In genomic region chr12:122977153-122977552, GRCh38 we compare ENCODE assay signal across 17 cellular contexts. TPM values are rescaled to one million over a fixed set of nuclear protein-coding genes. Genes with fewer than 3 reads are reported as not detected.
DNase-seq lines count a peak whose midpoint lies in the region; ATAC-seq and TF ChIP-seq lines count a peak whose summit lies in the region.
"Had no signal": no experiment of that assay in that cellular context is flagged by ENCODE, and none has a peak within 500 bp of the region (broad histone marks: within the 10 kb centered on the region; RNA-seq: fewer than 3 reads in every experiment).

No MANE protein-coding gene starts in this region.

- H3K9me3 Mint-ChIP-seq in CD4-positive, CD25-positive, alpha-beta regulatory T cell: no peaks in the 10 kb centered on the region
- no peaks in the 10 kb centered on the region for H3K9me3 Mint-ChIP-seq in naive B cell

- H3K27me3 Mint-ChIP-seq in CD4-positive, CD25-positive, alpha-beta regulatory T cell: peaks cover 6% of the 10 kb centered on the region
- no peaks in the 10 kb centered on the region for H3K27me3 Mint-ChIP-seq in naive B cell

- H3K4me3 ChIP-seq in AG10803 (ENCODE audit: low read length): peak overlapping the region; percentile 3; the same call in 1 of the 2 replicates
- no peak overlapping the region for H3K4me3 ChIP-seq in CD4-positive, CD25-positive, alpha-beta regulatory T cell (ENCODE audit: low read depth, low read length)
- H3K4me3 ChIP-seq: body of pancreas had no signal

- H3K27ac Mint-ChIP-seq in CD4-positive, CD25-positive, alpha-beta regulatory T cell: no peak overlapping the region
- H3K27ac Mint-ChIP-seq in naive B cell: peak overlapping the region in 1 of 6 donors; percentile 15

- peaks cover 5 to 59% (median 25%) of the 10 kb centered on the region in 4 donors for H3K4me1 Mint-ChIP-seq in CD4-positive, CD25-positive, alpha-beta regulatory T cell
- H3K4me1 Mint-ChIP-seq in naive B cell: peaks cover 17 to 59% (median 41%) of the 10 kb centered on the region in 3 donors

- H3K36me3 ChIP-seq in CD4-positive, CD25-positive, alpha-beta regulatory T cell (ENCODE audit: control insufficient read depth, insufficient read depth, low read length): no peaks in the 10 kb centered on the region

- no peak for ATAC-seq in CD4-positive, CD25-positive, alpha-beta regulatory T cell (ENCODE audit: low read depth in 2 of 2)
- ATAC-seq in naive B cell (ENCODE audit: low read depth in 2 of 2) (no peak), HG03097 (IDR thresholded peaks at IDR 0.05; ENCODE audit: low FRiP score, unreplicated experiment) (no peak), HG02759 (IDR thresholded peaks at IDR 0.05; ENCODE audit: unreplicated experiment) (no peak)
- ATAC-seq: body of pancreas had no signal

- peak overlapping the region in 3 of 4 donors; percentile 68 to 100 (median 88) for H3K4me3 Mint-ChIP-seq in CD4-positive, CD25-positive, alpha-beta regulatory T cell
- H3K4me3 Mint-ChIP-seq in naive B cell: peak overlapping the region; percentile 30 to 99 (median 80)

- no peaks in the 10 kb centered on the region for H3K36me3 Mint-ChIP-seq in CD4-positive, CD25-positive, alpha-beta regulatory T cell
- H3K36me3 Mint-ChIP-seq in naive B cell: no peaks in the 10 kb centered on the region

- CTCF ChIA-PET in RWPE1 (lab: Yijun Ruan, JAX): no interaction called here

- H3K9me3 ChIP-seq in CD4-positive, CD25-positive, alpha-beta regulatory T cell (ENCODE audit: control insufficient read depth in 2 of 2, low read length in 2 of 2): no peaks in the 10 kb centered on the region
- H3K9me3 ChIP-seq: body of pancreas, sigmoid colon had no signal

- POLR2A ChIA-PET in RWPE1 (lab: Yijun Ruan, JAX; ENCODE audit: low non-redundant PET): interaction anchor here (0.6 kb wide), 1 partner anchor 256 kb away, joined by 4 read pairs; the partner anchor contains the start of gene MTRFR

- no peak for DNase-seq in AG10803 (ENCODE audit: low read depth)
- no peak for DNase-seq in CD4-positive, CD25-positive, alpha-beta regulatory T cell
- DNase-seq in RWPE1 (ENCODE audit: low spot score): no peak
- no peak for DNase-seq in naive B cell
- DNase-seq in anterior cingulate cortex (lab: John Stamatoyannopoulos, UW): no peak
- DNase-seq in T-helper 9 cell: no peak
- DNase-seq: activated CD4-positive, CD25-positive, alpha-beta regulatory T cell; body of pancreas; C1 segment of cervical spinal cord; NCI-H774; nucleus accumbens; sigmoid colon; stimulated activated CD4-positive, alpha-beta T cell treated with anti-CD3 and anti-CD28 coated beads, Interleukin-2, amount 100 ng/mL, for 48 hours; stimulated activated CD8-positive, alpha-beta memory T cell treated with anti-CD3 and anti-CD28 coated beads, Interleukin-4, amount 100 ng/mL, for 48 hours; T-helper 1 cell had no signal

- H3K27me3 ChIP-seq in CD4-positive, CD25-positive, alpha-beta regulatory T cell (ENCODE audit: control insufficient read depth, insufficient read depth, low read length): no peaks in the 10 kb centered on the region
- H3K27me3 ChIP-seq: body of pancreas, sigmoid colon had no signal

- peaks cover 55% of the 10 kb centered on the region for H3K4me1 ChIP-seq in CD4-positive, CD25-positive, alpha-beta regulatory T cell (ENCODE audit: control insufficient read depth, insufficient read depth, low read length, poor library complexity, severe bottlenecking)

- H3K27ac ChIP-seq in CD4-positive, CD25-positive, alpha-beta regulatory T cell (ENCODE audit: insufficient read depth, low read length, poor library complexity, severe bottlenecking): no peak overlapping the region
- peak overlapping the region; percentile 97 for H3K27ac ChIP-seq in RWPE1
- H3K27ac ChIP-seq: sigmoid colon had no signal

- TF ChIP-seq CTCF in AG10803 (conservative IDR thresholded peaks at IDR 0.05; ENCODE audit: low read length) (no peak), RWPE1 (conservative IDR thresholded peaks at IDR 0.05; ENCODE audit: low read depth) (no peak)

RNA-seq across cellular contexts. Expression of gene OGFOD2, which starts 2.1 kb away (rescaled TPM):
- total RNA-seq in CD4-positive, CD25-positive, alpha-beta regulatory T cell: 20.6 TPM
- 10 to 100 TPM; 12.5 to 17.4 (median 14.2) TPM for polyA plus RNA-seq in CD4-positive, CD25-positive, alpha-beta regulatory T cell
- 10 to 100 TPM in 5 of 6 donors, 1 to 10 TPM in 1; 9.4 to 20.4 (median 14.2) TPM for polyA plus RNA-seq in naive B cell (ENCODE audit: low read depth in 6 of 6)

RNA-seq across cellular contexts. Expression of gene ARL6IP4, which starts 3.3 kb away (rescaled TPM):
- 131 TPM for total RNA-seq in CD4-positive, CD25-positive, alpha-beta regulatory T cell
- 100 to 1,000 TPM; 208 to 237 (median 223) TPM for polyA plus RNA-seq in CD4-positive, CD25-positive, alpha-beta regulatory T cell
- polyA plus RNA-seq in naive B cell (ENCODE audit: low read depth in 6 of 6): 100 to 1,000 TPM; 132 to 202 (median 187) TPM

RNA-seq across cellular contexts. Expression of gene ABCB9, which starts 10.9 kb away (rescaled TPM):
- 5.3 TPM for total RNA-seq in CD4-positive, CD25-positive, alpha-beta regulatory T cell
- polyA plus RNA-seq in CD4-positive, CD25-positive, alpha-beta regulatory T cell: under 1 TPM; 0.47 to 0.98 (median 0.83) TPM
- polyA plus RNA-seq in naive B cell (ENCODE audit: low read depth in 6 of 6): under 1 TPM in 5 of 6 donors, not detected in 1; 0.18 to 0.59 (median 0.31) TPM
